In genomic region chr18:45324489-45325111, GRCh38 we compare ENCODE assay signal across 1 cellular context.
TF ChIP-seq lines count a peak whose summit lies in the region.

No MANE protein-coding gene starts in this region.

TF ChIP-seq in GM23338, 12 proteins besides CTCF, POLR2A, EP300 and RAD21 (continued from another document):
- no peak for TF ChIP-seq REST (IDR thresholded peaks at IDR 0.05; ENCODE audit: unreplicated experiment)
- no peak for TF ChIP-seq STAT1 (IDR thresholded peaks at IDR 0.05; ENCODE audit: unreplicated experiment)
- no peak for TF ChIP-seq ZNF114 (CRISPR knock-in tag; IDR thresholded peaks at IDR 0.05)
- TF ChIP-seq EZH2phosphoT487 (IDR thresholded peaks at IDR 0.05; ENCODE audit: unreplicated experiment), result no peak
- TF ChIP-seq CREB1 (CRISPR knock-in tag; IDR thresholded peaks at IDR 0.05; ENCODE audit: low read depth), result no peak
